In the genomic region with DNA sequence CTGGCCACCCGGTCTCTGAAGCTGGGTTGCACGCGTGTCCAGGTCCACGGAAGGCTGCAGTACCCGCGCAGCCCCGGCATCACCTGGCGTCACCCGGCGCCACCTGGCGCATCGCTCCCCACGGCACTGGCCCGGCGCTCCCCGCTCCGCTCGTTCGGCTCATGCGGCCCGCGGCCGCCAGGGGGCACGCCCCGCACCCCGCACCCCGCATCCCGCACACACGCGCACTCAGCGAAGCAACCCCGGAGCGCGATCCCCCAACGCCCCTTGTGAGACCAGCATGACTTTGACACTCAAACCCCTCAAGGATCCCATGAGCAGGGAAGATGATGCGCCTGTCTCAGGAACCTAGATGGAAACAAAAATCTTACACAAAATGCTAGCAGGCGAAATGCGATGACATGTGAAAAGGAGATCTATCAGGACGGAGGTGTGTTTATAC, we compare ENCODE assay signal across 1 cellular context.
TF ChIP-seq lines count a peak whose summit lies in the region.

No MANE protein-coding gene starts in this region.

TF ChIP-seq in K562, 482 proteins besides CTCF, POLR2A, EP300 and RAD21 (continued from another document and continues in another):
- TF ChIP-seq CCNT2 (IDR thresholded peaks at IDR 0.05; ENCODE audit: borderline replicate concordance, extremely low read depth, insufficient read length, low read depth, low read length) (peak; percentile 74), THRB (CRISPR knock-in tag; conservative IDR thresholded peaks at IDR 0.05) (no peak), DMBX1 (CRISPR knock-in tag; IDR thresholded peaks at IDR 0.05; ENCODE audit: borderline replicate concordance) (no peak), CC2D1A (IDR thresholded peaks at IDR 0.05) (no peak), TCF7 (IDR thresholded peaks at IDR 0.05; ENCODE audit: borderline replicate concordance) (no peak), PHF21A (IDR thresholded peaks at IDR 0.05; ENCODE audit: borderline replicate concordance, low read depth) (no peak), MIER1 (IDR thresholded peaks at IDR 0.05; ENCODE audit: low read depth) (no peak), FOXA1 (IDR thresholded peaks at IDR 0.05; ENCODE audit: borderline replicate concordance) (no peak), ETV5 (CRISPR knock-in tag; IDR thresholded peaks at IDR 0.05; ENCODE audit: low read depth) (no peak), SUPT5H (IDR thresholded peaks at IDR 0.05) (no peak), LARP7 (IDR thresholded peaks at IDR 0.05) (no peak), ETV1 (tag; conservative IDR thresholded peaks at IDR 0.05; ENCODE audit: low read depth) (no peak), NCOA4 (IDR thresholded peaks at IDR 0.05; ENCODE audit: partially characterized antibody) (no peak), KHSRP (IDR thresholded peaks at IDR 0.05) (no peak), KDM2B (CRISPR knock-in tag; IDR thresholded peaks at IDR 0.05) (no peak), ZFX (CRISPR knock-in tag; IDR thresholded peaks at IDR 0.05) (no peak), RCOR1 (IDR thresholded peaks at IDR 0.05; ENCODE audit: borderline replicate concordance in 1 of 2, low read depth in 2 of 2, low read length in 2 of 2) (0 out of 4 replicates have a peak, but pooled peaks of 1 of the 2 experiments have one; percentile 42), ELF4 (CRISPR knock-in tag; IDR thresholded peaks at IDR 0.05) (no peak), GATAD2A (IDR thresholded peaks at IDR 0.05) (0 out of 2 replicates have a peak, but pooled peaks have one; percentile 43), CREBBP (IDR thresholded peaks at IDR 0.05; ENCODE audit: low read depth, low read length) (no peak), CTBP1 (IDR thresholded peaks at IDR 0.05; ENCODE audit: borderline replicate concordance) (peak; percentile 89), ZKSCAN1 (IDR thresholded peaks at IDR 0.05; ENCODE audit: low read depth, low read length) (no peak), PTBP1 (IDR thresholded peaks at IDR 0.05; ENCODE audit: low read depth, low read length) (no peak), THRAP3 (IDR thresholded peaks at IDR 0.05; ENCODE audit: borderline replicate concordance) (no peak), RAD51 (IDR thresholded peaks at IDR 0.05; ENCODE audit: borderline replicate concordance, low read depth) (no peak), ZNF586 (CRISPR knock-in tag; conservative IDR thresholded peaks at IDR 0.05) (no peak), BDP1 (IDR thresholded peaks at IDR 0.05; ENCODE audit: insufficient read depth, insufficient read length) (no peak), ARNT (IDR thresholded peaks at IDR 0.05) (no peak), PRPF4 (IDR thresholded peaks at IDR 0.05; ENCODE audit: insufficient read depth, low read depth, low read length, poor library complexity, severe bottlenecking) (no peak), HLTF (IDR thresholded peaks at IDR 0.05) (no peak), RBM14 (IDR thresholded peaks at IDR 0.05; ENCODE audit: borderline replicate concordance, insufficient read depth, low read depth, low read length) (no peak), GATA2 (CRISPR knock-in tag; IDR thresholded peaks at IDR 0.05) (no peak), GABPB1 (CRISPR knock-in tag; IDR thresholded peaks at IDR 0.05) (no peak), BMI1 (IDR thresholded peaks at IDR 0.05; ENCODE audit: low read length) (no peak), GTF2A2 (tag; IDR thresholded peaks at IDR 0.05) (no peak), ZFP91 (CRISPR knock-in tag; IDR thresholded peaks at IDR 0.05) (no peak), ZBTB1 (CRISPR knock-in tag; IDR thresholded peaks at IDR 0.05; ENCODE audit: borderline replicate concordance, low read depth) (0 out of 2 replicates have a peak, but pooled peaks have one; percentile 64), ZNF197 (CRISPR knock-in tag; IDR thresholded peaks at IDR 0.05; ENCODE audit: low read depth) (no peak), ZSCAN29 (IDR thresholded peaks at IDR 0.05) (no peak), RBM39 (optimal IDR thresholded peaks at IDR 0.05; ENCODE audit: low read depth, low read length) (no peak), ATF2 (CRISPR knock-in tag; IDR thresholded peaks at IDR 0.05) (no peak), ZNF695 (CRISPR knock-in tag; IDR thresholded peaks at IDR 0.05) (no peak), TFAM (CRISPR knock-in tag; conservative IDR thresholded peaks at IDR 0.05) (no peak), ARID3A (IDR thresholded peaks at IDR 0.05; ENCODE audit: borderline replicate concordance, low read depth, low read length) (no peak), ZNF551 (CRISPR knock-in tag; IDR thresholded peaks at IDR 0.05) (no peak), E2F6 (IDR thresholded peaks at IDR 0.05; ENCODE audit: borderline replicate concordance in 1 of 2, extremely low read depth in 1 of 2, insufficient read depth in 1 of 2, insufficient read length in 1 of 2, low read depth in 1 of 2, low read length in 1 of 2, poor library complexity in 1 of 2, severe bottlenecking in 1 of 2) (peak; percentile 61 to 73), IFI16 (CRISPR knock-in tag; IDR thresholded peaks at IDR 0.05) (no peak), ZNF184 (CRISPR knock-in tag; IDR thresholded peaks at IDR 0.05) (no peak), ZEB2 (IDR thresholded peaks at IDR 0.05) (peak; percentile 73; the same call in 1 of the 2 replicates), FIP1L1 (IDR thresholded peaks at IDR 0.05; ENCODE audit: low read depth, low read length, poor library complexity, severe bottlenecking) (peak; percentile 47), PHF8 (IDR thresholded peaks at IDR 0.05; ENCODE audit: borderline replicate concordance, low read length) (no peak), ZNF263 (CRISPR knock-in tag; IDR thresholded peaks at IDR 0.05; ENCODE audit: borderline replicate concordance) (peak; percentile 30; the same call in 1 of the 2 replicates)
- TF ChIP-seq, protein P1, sequence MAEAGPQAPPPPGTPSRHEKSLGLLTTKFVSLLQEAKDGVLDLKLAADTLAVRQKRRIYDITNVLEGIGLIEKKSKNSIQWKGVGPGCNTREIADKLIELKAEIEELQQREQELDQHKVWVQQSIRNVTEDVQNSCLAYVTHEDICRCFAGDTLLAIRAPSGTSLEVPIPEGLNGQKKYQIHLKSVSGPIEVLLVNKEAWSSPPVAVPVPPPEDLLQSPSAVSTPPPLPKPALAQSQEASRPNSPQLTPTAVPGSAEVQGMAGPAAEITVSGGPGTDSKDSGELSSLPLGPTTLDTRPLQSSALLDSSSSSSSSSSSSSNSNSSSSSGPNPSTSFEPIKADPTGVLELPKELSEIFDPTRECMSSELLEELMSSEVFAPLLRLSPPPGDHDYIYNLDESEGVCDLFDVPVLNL (CRISPR knock-in tag; IDR thresholded peaks at IDR 0.05; ENCODE audit: low read depth), result no peak
- TF ChIP-seq, protein P2, sequence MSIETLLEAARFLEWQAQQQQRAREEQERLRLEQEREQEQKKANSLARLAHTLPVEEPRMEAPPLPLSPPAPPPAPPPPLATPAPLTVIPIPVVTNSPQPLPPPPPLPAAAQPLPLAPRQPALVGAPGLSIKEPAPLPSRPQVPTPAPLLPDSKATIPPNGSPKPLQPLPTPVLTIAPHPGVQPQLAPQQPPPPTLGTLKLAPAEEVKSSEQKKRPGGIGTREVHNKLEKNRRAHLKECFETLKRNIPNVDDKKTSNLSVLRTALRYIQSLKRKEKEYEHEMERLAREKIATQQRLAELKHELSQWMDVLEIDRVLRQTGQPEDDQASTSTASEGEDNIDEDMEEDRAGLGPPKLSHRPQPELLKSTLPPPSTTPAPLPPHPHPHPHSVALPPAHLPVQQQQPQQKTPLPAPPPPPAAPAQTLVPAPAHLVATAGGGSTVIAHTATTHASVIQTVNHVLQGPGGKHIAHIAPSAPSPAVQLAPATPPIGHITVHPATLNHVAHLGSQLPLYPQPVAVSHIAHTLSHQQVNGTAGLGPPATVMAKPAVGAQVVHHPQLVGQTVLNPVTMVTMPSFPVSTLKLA (conservative IDR thresholded peaks at IDR 0.05), result peak in 1 of 2 experiments; percentile 14; a peak in 1 of 4 replicates
- TF ChIP-seq, protein P3, sequence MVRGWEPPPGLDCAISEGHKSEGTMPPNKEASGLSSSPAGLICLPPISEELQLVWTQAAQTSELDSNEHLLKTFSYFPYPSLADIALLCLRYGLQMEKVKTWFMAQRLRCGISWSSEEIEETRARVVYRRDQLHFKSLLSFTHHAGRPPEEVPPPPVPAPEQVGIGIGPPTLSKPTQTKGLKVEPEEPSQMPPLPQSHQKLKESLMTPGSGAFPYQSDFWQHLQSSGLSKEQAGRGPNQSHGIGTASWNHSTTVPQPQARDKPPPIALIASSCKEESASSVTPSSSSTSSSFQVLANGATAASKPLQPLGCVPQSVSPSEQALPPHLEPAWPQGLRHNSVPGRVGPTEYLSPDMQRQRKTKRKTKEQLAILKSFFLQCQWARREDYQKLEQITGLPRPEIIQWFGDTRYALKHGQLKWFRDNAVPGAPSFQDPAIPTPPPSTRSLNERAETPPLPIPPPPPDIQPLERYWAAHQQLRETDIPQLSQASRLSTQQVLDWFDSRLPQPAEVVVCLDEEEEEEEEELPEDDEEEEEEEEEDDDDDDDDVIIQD (CRISPR knock-in tag; IDR thresholded peaks at IDR 0.05), result no peak
- TF ChIP-seq, protein P4, sequence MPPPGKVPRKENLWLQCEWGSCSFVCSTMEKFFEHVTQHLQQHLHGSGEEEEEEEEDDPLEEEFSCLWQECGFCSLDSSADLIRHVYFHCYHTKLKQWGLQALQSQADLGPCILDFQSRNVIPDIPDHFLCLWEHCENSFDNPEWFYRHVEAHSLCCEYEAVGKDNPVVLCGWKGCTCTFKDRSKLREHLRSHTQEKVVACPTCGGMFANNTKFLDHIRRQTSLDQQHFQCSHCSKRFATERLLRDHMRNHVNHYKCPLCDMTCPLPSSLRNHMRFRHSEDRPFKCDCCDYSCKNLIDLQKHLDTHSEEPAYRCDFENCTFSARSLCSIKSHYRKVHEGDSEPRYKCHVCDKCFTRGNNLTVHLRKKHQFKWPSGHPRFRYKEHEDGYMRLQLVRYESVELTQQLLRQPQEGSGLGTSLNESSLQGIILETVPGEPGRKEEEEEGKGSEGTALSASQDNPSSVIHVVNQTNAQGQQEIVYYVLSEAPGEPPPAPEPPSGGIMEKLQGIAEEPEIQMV (tag; conservative IDR thresholded peaks at IDR 0.05; ENCODE audit: low read depth), result no peak
- TF ChIP-seq, protein P5, sequence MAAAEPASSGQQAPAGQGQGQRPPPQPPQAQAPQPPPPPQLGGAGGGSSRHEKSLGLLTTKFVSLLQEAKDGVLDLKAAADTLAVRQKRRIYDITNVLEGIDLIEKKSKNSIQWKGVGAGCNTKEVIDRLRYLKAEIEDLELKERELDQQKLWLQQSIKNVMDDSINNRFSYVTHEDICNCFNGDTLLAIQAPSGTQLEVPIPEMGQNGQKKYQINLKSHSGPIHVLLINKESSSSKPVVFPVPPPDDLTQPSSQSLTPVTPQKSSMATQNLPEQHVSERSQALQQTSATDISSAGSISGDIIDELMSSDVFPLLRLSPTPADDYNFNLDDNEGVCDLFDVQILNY (CRISPR knock-in tag; IDR thresholded peaks at IDR 0.05), result no peak
